Comparison of ENCODE assay signal across 9 cellular contexts in genomic region chr17:37774508-37774907, GRCh38. TPM values are rescaled to one million over a fixed set of nuclear protein-coding genes. Genes with fewer than 3 reads are reported as not detected.
DNase-seq lines count a peak whose midpoint lies in the region; ATAC-seq and TF ChIP-seq lines count a peak whose summit lies in the region.
"Had no signal": no experiment of that assay in that cellular context is flagged by ENCODE, and none has a peak within 500 bp of the region (broad histone marks: within the 10 kb centered on the region; RNA-seq: fewer than 3 reads in every experiment).

No MANE protein-coding gene starts in this region.

- POLR2A ChIA-PET in activated CD8-positive, alpha-beta T cell treated with anti-CD3 and anti-CD28 coated beads for 36 hours (lab: Charles Lee), result interaction anchor here (0.9 to 1.8 kb wide), 2 partner anchors 9 to 199 kb away, joined by 3 to 9 read pairs; no protein-coding TSS in a partner anchor

- H3K27ac Mint-ChIP-seq in activated CD8-positive, alpha-beta T cell treated with anti-CD3 and anti-CD28 coated beads for 36 hours, result peak overlapping the region; percentile 90

- ATAC-seq in GM19035 (IDR thresholded peaks at IDR 0.05; ENCODE audit: unreplicated experiment), result peak; percentile 90
- peak; percentile 74 for ATAC-seq in HG03045 (IDR thresholded peaks at IDR 0.05; ENCODE audit: unreplicated experiment)
- peak; percentile 90 for ATAC-seq in activated CD8-positive, alpha-beta T cell treated with anti-CD3 and anti-CD28 coated beads for 36 hours

- CTCF ChIA-PET in activated CD8-positive, alpha-beta T cell treated with anti-CD3 and anti-CD28 coated beads for 36 hours (lab: Charles Lee), result interaction anchor here (1.0 to 1.2 kb wide), 4 partner anchors 9 to 575 kb away, joined by 3 to 4 read pairs (median 3); no protein-coding TSS in a partner anchor

- no peak overlapping the region for H3K4me3 Mint-ChIP-seq in activated CD8-positive, alpha-beta T cell treated with anti-CD3 and anti-CD28 coated beads for 36 hours

- peaks cover 38% of the 10 kb centered on the region for H3K4me1 Mint-ChIP-seq in activated CD8-positive, alpha-beta T cell treated with anti-CD3 and anti-CD28 coated beads for 36 hours (ENCODE audit: low read depth)

- intact Hi-C loops in activated CD8-positive, alpha-beta T cell treated with anti-CD3 and anti-CD28 coated beads for 36 hours (cut with micrococcal nuclease), result loop anchor here (5.0 kb wide), 1 partner anchor 62 kb away; no protein-coding TSS in a partner anchor

- DNase-seq in CD1c-positive myeloid dendritic cell (ENCODE audit: extremely low spot score) (peak; percentile 26), mucosa of gallbladder (ENCODE audit: low spot score) (no peak), NCI-H510A treated with DMSO at 0.1 percent for 48 hours (lab: John Stamatoyannopoulos, UW) (no peak), ecto neural progenitor cell (ENCODE audit: low spot score) (no peak), COLO829 (ENCODE audit: low spot score) (no peak)
- peak; percentile 76 for DNase-seq in activated CD8-positive, alpha-beta T cell treated with anti-CD3 and anti-CD28 coated beads for 36 hours

- H3K9me3 Mint-ChIP-seq in activated CD8-positive, alpha-beta T cell treated with anti-CD3 and anti-CD28 coated beads for 36 hours, result no peaks in the 10 kb centered on the region
- H3K9me3 Mint-ChIP-seq: IgD-negative memory B cell had no signal

- H3K27me3 Mint-ChIP-seq in activated CD8-positive, alpha-beta T cell treated with anti-CD3 and anti-CD28 coated beads for 36 hours, result peaks cover 15% of the 10 kb centered on the region
- H3K27me3 Mint-ChIP-seq: IgD-negative memory B cell had no signal

- no peak for TF ChIP-seq CTCF in activated CD8-positive, alpha-beta T cell treated with anti-CD3 and anti-CD28 coated beads for 36 hours (IDR thresholded peaks at IDR 0.05)

- H3K36me3 Mint-ChIP-seq in activated CD8-positive, alpha-beta T cell treated with anti-CD3 and anti-CD28 coated beads for 36 hours (ENCODE audit: low read depth), result no peaks in the 10 kb centered on the region
- H3K36me3 Mint-ChIP-seq: IgD-negative memory B cell had no signal

RNA-seq across cellular contexts. Expression of gene HNF1B, which starts 29.6 kb away (rescaled TPM):
- total RNA-seq in activated CD8-positive, alpha-beta T cell treated with anti-CD3 and anti-CD28 coated beads for 36 hours, result under 1 TPM; 0.59 to 0.60 TPM
- 142 TPM for total RNA-seq in mucosa of gallbladder

Comparison
In these comparisons a context has a peak if more than half of its experiments do, and no peak if none do; other contexts are left out.
1. DNase-seq: peak in CD1c-positive myeloid dendritic cell (single experiment) and activated CD8-positive, alpha-beta T cell treated with anti-CD3 and anti-CD28 coated beads for 36 hours (single experiment); none in mucosa of gallbladder (single experiment), NCI-H510A treated with DMSO at 0.1 percent for 48 hours (single experiment), ecto neural progenitor cell (single experiment) and COLO829 (single experiment).
2. RNA of gene HNF1B, which starts 29.6 kb away (total RNA-seq): 142 TPM in mucosa of gallbladder (single experiment); 0.59 to 0.60 TPM in activated CD8-positive, alpha-beta T cell treated with anti-CD3 and anti-CD28 coated beads for 36 hours; every median in the first group is over 10 times any median in the second.
3. Peak in every context shown above with its lines, with median percentiles within 50 percentile points of each other: ATAC-seq.